In the genomic region with DNA sequence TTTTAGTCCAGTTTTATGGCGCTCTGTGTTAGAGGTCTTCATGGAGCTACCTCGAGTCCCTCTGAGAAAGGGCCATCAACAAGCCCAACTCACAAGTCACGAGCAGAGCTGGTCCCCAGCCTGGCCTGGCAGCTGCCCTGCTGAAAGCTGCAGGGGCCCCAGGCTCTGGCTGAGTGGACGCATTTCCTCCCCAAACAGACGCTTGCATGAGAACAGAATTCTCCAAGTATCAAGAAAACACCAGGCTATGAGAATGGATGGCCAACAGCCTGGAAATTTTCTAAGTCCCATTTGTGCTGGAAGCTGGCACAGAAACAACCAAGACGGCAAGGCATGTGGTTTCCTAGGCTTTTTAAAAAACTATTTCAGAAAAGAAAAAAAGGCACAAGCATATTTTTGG, we compare ENCODE assay signal across 13 cellular contexts.
DNase-seq lines count a peak whose midpoint lies in the region; ATAC-seq and TF ChIP-seq lines count a peak whose summit lies in the region.
"Had no signal": no experiment of that assay in that cellular context is flagged by ENCODE, and none has a peak within 500 bp of the region (broad histone marks: within the 10 kb centered on the region; RNA-seq: fewer than 3 reads in every experiment).

No MANE protein-coding gene starts in this region.

- BruUV-seq in MCF 10A (replicated peaks; lab: Mats Ljungman, UMichigan) (no TSS peak), mammary epithelial cell (replicated peaks; lab: Mats Ljungman, UMichigan) (no TSS peak)

- H4K20me1 ChIP-seq in mammary epithelial cell (ENCODE audit: insufficient read depth, low read length), result no peaks in the 10 kb centered on the region

- no peak overlapping the region for H3K4me3 Mint-ChIP-seq in MCF 10A (ENCODE audit: unreplicated experiment)
- H3K4me3 Mint-ChIP-seq: neural crest cell had no signal

- no peak for DNase-seq in MCF 10A (ENCODE audit: unreplicated experiment)
- no peak for DNase-seq in mammary epithelial cell
- peak; percentile 56 for DNase-seq in foreskin melanocyte
- peak in 46 of 56 donors; percentile 20 to 81 (median 64) for DNase-seq in nucleus accumbens (lab: John Stamatoyannopoulos, UW)
- DNase-seq in vagina (ENCODE audit: extremely low spot score in 2 of 2), result no peak
- no peak for DNase-seq in ACHN
- DNase-seq: effector memory CD4-positive, alpha-beta T cell; H7; stimulated activated CD4-positive, alpha-beta T cell treated with anti-CD3 and anti-CD28 coated beads, Interleukin-2, amount 100 ng/mL, for 48 hours had no signal

- no peaks in the 10 kb centered on the region for H3K27me3 Mint-ChIP-seq in MCF 10A (ENCODE audit: insufficient read depth, unreplicated experiment)

- dilution Hi-C loops in mammary epithelial cell (cut with HindIII; ENCODE audit: low sequenced_read_pairs), result no loop called here

- H3K9me3 ChIP-seq in mammary epithelial cell (replicated peaks; ENCODE audit: insufficient read depth, low read length) (no peaks in the 10 kb centered on the region), vagina (no peaks in the 10 kb centered on the region)

- TF ChIP-seq POLR2A in vagina (IDR thresholded peaks at IDR 0.05), result no peak

- H3K27me3 ChIP-seq in mammary epithelial cell (ENCODE audit: insufficient read depth, low read length), result no peaks in the 10 kb centered on the region
- no peaks in the 10 kb centered on the region for H3K27me3 ChIP-seq in vagina

- no peaks in the 10 kb centered on the region for H3K9me3 Mint-ChIP-seq in MCF 10A (ENCODE audit: unreplicated experiment)
- H3K9me3 Mint-ChIP-seq: neural crest cell had no signal

- POLR2A ChIA-PET in MCF 10A (lab: Yijun Ruan, JAX), result no interaction called here

- intact Hi-C loops in MCF 10A (cut with micrococcal nuclease) (no loop called here), mammary epithelial cell (cut with micrococcal nuclease) (loop anchor here (5.0 kb wide), 1 partner anchor 87 kb away; no protein-coding TSS in a partner anchor), vagina (cut with DNase I) (no loop called here)

- H3K4me3 ChIP-seq in mammary epithelial cell (replicated peaks in 1 of 3; ENCODE audit: insufficient read depth in 1 of 3, low read depth in 2 of 3, low read length in 3 of 3) (no peak overlapping the region), vagina (no peak overlapping the region)

- peaks cover 6% of the 10 kb centered on the region for H3K36me3 Mint-ChIP-seq in MCF 10A (ENCODE audit: insufficient read depth, unreplicated experiment)

- peak overlapping the region; percentile 47 for H3K27ac Mint-ChIP-seq in MCF 10A (ENCODE audit: low read depth, unreplicated experiment)

- H3K4me2 ChIP-seq in mammary epithelial cell (ENCODE audit: insufficient read depth, low read depth, low read length), result no peak overlapping the region

- no peak for TF ChIP-seq CTCF in MCF 10A (IDR thresholded peaks at IDR 0.05; ENCODE audit: unreplicated experiment)
- no peak for TF ChIP-seq CTCF in mammary epithelial cell (conservative IDR thresholded peaks at IDR 0.05 in 1 of 2, IDR thresholded peaks at IDR 0.05 in 1 of 2; ENCODE audit: extremely low read depth in 1 of 2, insufficient read depth in 1 of 2, low read depth in 1 of 2, low read length in 2 of 2)
- TF ChIP-seq CTCF in vagina (IDR thresholded peaks at IDR 0.05), result no peak

- CTCF ChIA-PET in MCF 10A (lab: Yijun Ruan, JAX), result interaction anchor here (0.6 kb wide), 1 partner anchor 83 kb away, joined by 3 read pairs; no protein-coding TSS in a partner anchor
- CTCF ChIA-PET in mammary epithelial cell (lab: Charles Lee; ENCODE audit: low non-redundant PET), result no interaction called here

- H3K79me2 ChIP-seq in mammary epithelial cell (ENCODE audit: insufficient read depth, low read length), result peaks cover 31% of the 10 kb centered on the region

- H3K36me3 ChIP-seq in mammary epithelial cell (ENCODE audit: insufficient read depth, low read length) (no peaks in the 10 kb centered on the region), vagina (no peaks in the 10 kb centered on the region)

- H3K27ac ChIP-seq in mammary epithelial cell (ENCODE audit: insufficient read depth, low read depth, low read length), result no peak overlapping the region
- peak overlapping the region; percentile 60 for H3K27ac ChIP-seq in vagina
- H3K27ac ChIP-seq: VCaP had no signal

- WGBS in mammary epithelial cell (ENCODE audit: low coverage, missing lambda C conversion rate), result 75% methylated on average over 6 of the region's 6 CpGs

- H3K4me1 ChIP-seq in mammary epithelial cell (ENCODE audit: insufficient read depth, low read length) (peaks cover 60% of the 10 kb centered on the region), vagina (peaks cover 86% of the 10 kb centered on the region)

- ATAC-seq in HG03520 (IDR thresholded peaks at IDR 0.05; ENCODE audit: unreplicated experiment), result no peak
- ATAC-seq in GM19452 (IDR thresholded peaks at IDR 0.05; ENCODE audit: unreplicated experiment), result no peak

- peaks cover 18% of the 10 kb centered on the region for H3K4me1 Mint-ChIP-seq in MCF 10A (ENCODE audit: insufficient read depth, unreplicated experiment)

- H2AFZ ChIP-seq in mammary epithelial cell (ENCODE audit: low read depth, low read length), result no peak overlapping the region

- no peak overlapping the region for H3K9ac ChIP-seq in mammary epithelial cell (ENCODE audit: insufficient read depth, low read length)

- in situ Hi-C loops in mammary epithelial cell (cut with MboI; ENCODE audit: low sequenced_read_pairs in 2 of 2), result loop anchor here in 1 of 2 donors (25.0 kb wide), 1 partner anchor 108 kb away; the partner anchor contains the start of gene FAM53B
- in situ Hi-C loops in ACHN (cut with HindIII; ENCODE audit: low pct_ligation_motif_present, low pct_unique_long_range_greater_than_20kb, low sequenced_read_pairs), result no loop called here

Comparison
In these comparisons a context has a peak if more than half of its experiments do, and no peak if none do; other contexts are left out.
1. DNase-seq: peak in foreskin melanocyte (single experiment) and nucleus accumbens (46 of 56); none in MCF 10A (single experiment), mammary epithelial cell (single experiment), vagina (0 of 2) and ACHN (single experiment).